18 cellular contexts compared by ENCODE assay signal in the genomic region with DNA sequence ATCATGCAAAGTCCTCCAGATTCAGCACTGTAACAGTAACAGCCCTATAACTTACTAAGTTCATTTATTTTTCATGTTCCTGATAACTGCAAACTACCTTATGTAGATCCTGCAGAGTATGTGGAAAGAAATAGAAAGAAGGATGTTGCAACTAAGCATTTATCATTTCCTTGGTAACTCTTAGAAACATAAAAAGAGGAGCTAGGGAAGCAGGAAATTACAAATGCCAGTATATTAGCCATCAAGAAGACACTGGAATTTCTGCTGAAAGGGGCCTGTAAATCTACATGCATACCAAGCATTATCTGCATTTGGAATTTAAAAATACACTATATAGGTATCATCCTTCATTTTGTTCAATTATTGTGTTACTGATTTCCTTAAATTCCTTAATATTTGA.
DNase-seq lines count a peak whose midpoint lies in the region; ATAC-seq and TF ChIP-seq lines count a peak whose summit lies in the region.
"Had no signal": no experiment of that assay in that cellular context is flagged by ENCODE, and none has a peak within 500 bp of the region (broad histone marks: within the 10 kb centered on the region; RNA-seq: fewer than 3 reads in every experiment).

No MANE protein-coding gene starts in this region.

- TF ChIP-seq CTCF in activated CD8-positive, alpha-beta T cell treated with anti-CD3 and anti-CD28 coated beads for 36 hours (IDR thresholded peaks at IDR 0.05), result no peak

- no peak overlapping the region for H2AK5ac ChIP-seq in mesenchymal stem cell (ENCODE audit: low read length, severe bottlenecking)

- no peak overlapping the region for H2BK15ac ChIP-seq in mesenchymal stem cell (ENCODE audit: low read depth, poor library complexity, severe bottlenecking)

- no peak overlapping the region for H3K18ac ChIP-seq in mesenchymal stem cell (ENCODE audit: low read depth in 1 of 2, low read length in 2 of 2)

- H3K4me1 ChIP-seq in adipocyte (ENCODE audit: control insufficient read depth, insufficient read depth, low read length) (no peaks in the 10 kb centered on the region), mesenchymal stem cell (ENCODE audit: control insufficient read depth, insufficient read depth, low read depth, low read length) (peaks cover 2% of the 10 kb centered on the region)
- H3K4me1 ChIP-seq: BE2C, HAP-1 had no signal

- H3K9ac ChIP-seq in adipocyte (ENCODE audit: low read length), result no peak overlapping the region
- H3K9ac ChIP-seq in mesenchymal stem cell (ENCODE audit: low read length), result no peak overlapping the region

- no peak overlapping the region for H3K4me2 ChIP-seq in mesenchymal stem cell (ENCODE audit: low read length, poor library complexity, severe bottlenecking)

- no peak overlapping the region for H3K4ac ChIP-seq in mesenchymal stem cell (ENCODE audit: low read depth in 1 of 2, low read length in 2 of 2)

- CTCF ChIA-PET in activated CD8-positive, alpha-beta T cell treated with anti-CD3 and anti-CD28 coated beads for 36 hours (lab: Charles Lee), result no interaction called here

- no peaks in the 10 kb centered on the region for H3K79me1 ChIP-seq in mesenchymal stem cell (replicated peaks; ENCODE audit: low read length, poor library complexity, severe bottlenecking)

- H3K14ac ChIP-seq in mesenchymal stem cell (ENCODE audit: low read length in 2 of 2), result no peak overlapping the region

- no peak overlapping the region for H3K27ac Mint-ChIP-seq in activated CD8-positive, alpha-beta T cell treated with anti-CD3 and anti-CD28 coated beads for 36 hours
- H3K27ac Mint-ChIP-seq: CD8-positive, alpha-beta T cell had no signal

- H3K36me3 ChIP-seq in adipocyte (ENCODE audit: control insufficient read depth, insufficient read depth, low read length, severe bottlenecking), result no peaks in the 10 kb centered on the region
- H3K36me3 ChIP-seq in mesenchymal stem cell (ENCODE audit: control insufficient read depth in 1 of 2, insufficient read depth in 2 of 2, low read depth in 1 of 2, low read length in 2 of 2), result no peaks in the 10 kb centered on the region
- H3K36me3 ChIP-seq: BE2C, HAP-1 had no signal

- H3K4me3 ChIP-seq in adipocyte (ENCODE audit: low read length) (no peak overlapping the region), mesenchymal stem cell (ENCODE audit: insufficient read depth in 1 of 2, low read depth in 1 of 2, low read length in 2 of 2) (no peak overlapping the region)
- H3K4me3 ChIP-seq: HAP-1 had no signal

- no peaks in the 10 kb centered on the region for H3K9me3 Mint-ChIP-seq in activated CD8-positive, alpha-beta T cell treated with anti-CD3 and anti-CD28 coated beads for 36 hours

- no peak overlapping the region for H2AFZ ChIP-seq in mesenchymal stem cell (ENCODE audit: low read depth, low read length)

- H3K36me3 Mint-ChIP-seq in activated CD8-positive, alpha-beta T cell treated with anti-CD3 and anti-CD28 coated beads for 36 hours (ENCODE audit: low read depth), result no peaks in the 10 kb centered on the region
- H3K36me3 Mint-ChIP-seq: CD8-positive, alpha-beta T cell had no signal

- no peak overlapping the region for H3K4me3 Mint-ChIP-seq in activated CD8-positive, alpha-beta T cell treated with anti-CD3 and anti-CD28 coated beads for 36 hours
- H3K4me3 Mint-ChIP-seq: CD8-positive, alpha-beta T cell had no signal

- H2BK120ac ChIP-seq in mesenchymal stem cell (ENCODE audit: low read depth, low read length), result no peak overlapping the region

- intact Hi-C loops in activated CD8-positive, alpha-beta T cell treated with anti-CD3 and anti-CD28 coated beads for 36 hours (cut with micrococcal nuclease), result no loop called here

- no peak overlapping the region for H2BK12ac ChIP-seq in mesenchymal stem cell (ENCODE audit: low read length in 2 of 2)

- DNase-seq in AML-193 (lab: John Stamatoyannopoulos, UW) (peak; percentile 5 to 16), GM04503 (ENCODE audit: low read depth) (peak; percentile 54), adipocyte (ENCODE audit: low read depth) (peak; percentile 29), mesenchymal stem cell (peak; percentile 39), MV-4-11 (lab: John Stamatoyannopoulos, UW) (no peak), cerebellar nuclear complex (lab: John Stamatoyannopoulos, UW) (no peak)
- no peak for DNase-seq in activated CD8-positive, alpha-beta T cell treated with anti-CD3 and anti-CD28 coated beads for 36 hours
- DNase-seq: BE2C; CD8-positive, alpha-beta T cell; DMS79; NCI-H1436; NCI-H2029 treated with DMSO at 0.1 percent for 48 hours; NCI-H2171 treated with DMSO at 0.1 percent for 48 hours; NCI-H748 treated with DMSO at 0.1 percent for 48 hours; OCI-M1; RPMI8226 had no signal

- peaks cover 11% of the 10 kb centered on the region for H3K27me3 Mint-ChIP-seq in activated CD8-positive, alpha-beta T cell treated with anti-CD3 and anti-CD28 coated beads for 36 hours

- POLR2A ChIA-PET in activated CD8-positive, alpha-beta T cell treated with anti-CD3 and anti-CD28 coated beads for 36 hours (lab: Charles Lee), result no interaction called here

- H2BK5ac ChIP-seq in mesenchymal stem cell (ENCODE audit: low read depth, low read length, poor library complexity, severe bottlenecking), result no peak overlapping the region

- H3K27ac ChIP-seq in mesenchymal stem cell (ENCODE audit: low read length, poor library complexity, severe bottlenecking), result no peak overlapping the region
- H3K27ac ChIP-seq: HL-60 had no signal

- H3K9me3 ChIP-seq in adipocyte (ENCODE audit: control insufficient read depth, low read length) (no peaks in the 10 kb centered on the region), mesenchymal stem cell (ENCODE audit: control insufficient read depth, low read length) (no peaks in the 10 kb centered on the region)
- H3K9me3 ChIP-seq: BE2C, HAP-1 had no signal

- no peak overlapping the region for H4K8ac ChIP-seq in mesenchymal stem cell (ENCODE audit: low read length)

- no peaks in the 10 kb centered on the region for H3K4me1 Mint-ChIP-seq in activated CD8-positive, alpha-beta T cell treated with anti-CD3 and anti-CD28 coated beads for 36 hours (ENCODE audit: low read depth)

- ATAC-seq in activated CD8-positive, alpha-beta T cell treated with anti-CD3 and anti-CD28 coated beads for 36 hours, result no peak
- ATAC-seq: CD8-positive, alpha-beta T cell had no signal

- H3K23ac ChIP-seq in mesenchymal stem cell (ENCODE audit: low read length in 2 of 2), result no peak overlapping the region

- H3K27me3 ChIP-seq in adipocyte (replicated peaks; ENCODE audit: control insufficient read depth, insufficient read depth, low read length) (no peaks in the 10 kb centered on the region), mesenchymal stem cell (ENCODE audit: control insufficient read depth in 1 of 2, insufficient read depth in 1 of 2, low read length in 2 of 2) (no peaks in the 10 kb centered on the region)
- H3K27me3 ChIP-seq: BE2C had no signal

- H4K91ac ChIP-seq in mesenchymal stem cell (ENCODE audit: low read length), result no peak overlapping the region

Comparison
In these comparisons a context has a peak if more than half of its experiments do, and no peak if none do; other contexts are left out.
1. DNase-seq: peak in AML-193 (2 of 2), GM04503 (single experiment), adipocyte (single experiment) and mesenchymal stem cell (single experiment); none in MV-4-11 (single experiment), cerebellar nuclear complex (0 of 2) and activated CD8-positive, alpha-beta T cell treated with anti-CD3 and anti-CD28 coated beads for 36 hours (single experiment).